ENCODE assay signal across 8 cellular contexts in the genomic region with DNA sequence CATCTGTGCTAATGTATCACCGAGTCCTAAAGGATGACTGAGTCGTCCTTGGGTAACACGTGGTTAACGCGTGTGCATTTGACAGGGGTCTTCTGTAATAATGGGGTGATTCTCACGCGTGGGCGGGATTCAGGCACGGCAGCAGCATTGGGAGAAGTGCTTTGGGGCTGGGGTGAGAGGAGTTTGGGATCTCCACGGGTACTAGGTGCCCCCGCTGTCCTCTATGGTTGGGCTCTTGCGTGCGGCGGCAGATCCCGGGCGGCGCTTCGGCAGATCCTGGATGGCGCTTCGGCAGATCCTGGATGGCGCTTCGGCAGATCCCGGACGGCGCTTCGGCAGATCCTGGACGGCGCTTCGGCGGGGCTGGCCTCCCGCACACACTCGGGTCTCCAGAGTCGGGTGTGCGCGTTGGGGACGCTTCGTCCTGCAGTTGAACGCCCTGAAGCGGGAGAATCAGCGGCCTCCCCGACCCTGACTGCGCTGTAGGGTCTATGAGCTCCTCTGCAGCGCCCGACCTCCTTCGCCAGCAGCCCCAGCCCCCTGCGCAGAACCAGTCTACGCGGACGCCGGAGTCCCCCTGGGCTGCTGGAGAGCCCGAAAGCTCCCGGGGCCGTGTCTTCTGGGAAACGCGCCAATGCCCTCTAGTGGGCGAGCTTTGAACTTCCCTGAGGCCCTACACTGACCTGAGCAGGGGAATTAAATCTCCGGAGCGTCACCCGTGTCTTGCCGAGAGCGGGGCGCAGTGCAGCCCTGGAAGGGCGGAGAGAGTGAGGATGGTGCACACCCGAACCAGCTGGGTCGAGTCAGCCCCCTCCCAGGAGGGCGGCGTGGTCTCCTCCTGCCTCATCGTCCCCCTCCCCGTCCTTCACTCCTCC. TPM values are rescaled to one million over a fixed set of nuclear protein-coding genes. Genes with fewer than 3 reads are reported as not detected.
DNase-seq lines count a peak whose midpoint lies in the region; ATAC-seq and TF ChIP-seq lines count a peak whose summit lies in the region.

No MANE protein-coding gene starts in this region.

- H3K36me3 ChIP-seq in HEK293 (ENCODE audit: control insufficient read depth in 2 of 2, insufficient read depth in 1 of 2, low read length in 2 of 2) = no peaks in the 10 kb centered on the region
- no peaks in the 10 kb centered on the region for H3K36me3 ChIP-seq in parathyroid adenoma (ENCODE audit: control insufficient read depth, insufficient read depth, low read length)
- no peaks in the 10 kb centered on the region for H3K36me3 ChIP-seq in thyroid gland

- H3K27me3 Mint-ChIP-seq in activated naive CD8-positive, alpha-beta T cell treated with anti-CD3 and anti-CD28 coated beads, Interleukin-2, amount 10 ng/mL, durations not matched to agents 7 days and 5 days = peaks cover 73% of the 10 kb centered on the region

- TF ChIP-seq POLR2A in thyroid gland (IDR thresholded peaks at IDR 0.05) = no peak

- peak overlapping the region; percentile 61 for H3K4me3 Mint-ChIP-seq in activated naive CD8-positive, alpha-beta T cell treated with anti-CD3 and anti-CD28 coated beads, Interleukin-2, amount 10 ng/mL, durations not matched to agents 7 days and 5 days

- POLR2A ChIA-PET in HEK293 (lab: Yijun Ruan, JAX) = interaction anchor here (0.8 to 1.5 kb wide), 2 partner anchors 96 to 141 kb away, joined by 4 to 10 read pairs; no protein-coding TSS in a partner anchor
- POLR2A ChIA-PET in activated naive CD8-positive, alpha-beta T cell treated with anti-CD3 and anti-CD28 coated beads, Interleukin-2, amount 10 ng/mL, durations not matched to agents 7 days and 5 days (lab: Charles Lee) = interaction anchor here (0.8 kb wide), 1 partner anchor 12 kb away, joined by 3 read pairs; no protein-coding TSS in a partner anchor

- H3K4me3 ChIP-seq in HEK293 (ENCODE audit: low read depth, low read length) = peak overlapping the region; percentile 47
- H3K4me3 ChIP-seq in parathyroid adenoma (ENCODE audit: low read depth, low read length) = peak overlapping the region; percentile 28
- H3K4me3 ChIP-seq in thyroid gland (replicated peaks in 1 of 3) = peak overlapping the region in 1 of 3 donors; percentile 17

- no peaks in the 10 kb centered on the region; the same call in 1 of the 2 replicates for H3K4me1 ChIP-seq in HEK293 (ENCODE audit: control insufficient read depth, insufficient read depth, low read length)
- no peaks in the 10 kb centered on the region for H3K4me1 ChIP-seq in parathyroid adenoma
- peaks cover 0 to 20% of the 10 kb centered on the region in 2 donors for H3K4me1 ChIP-seq in thyroid gland

- DNase-seq in DMS53 treated with DMSO at 0.1 percent for 48 hours (lab: John Stamatoyannopoulos, UW; ENCODE audit: unreplicated experiment) (peak; percentile 66), NCI-H1092 treated with DMSO at 0.1 percent for 48 hours (lab: John Stamatoyannopoulos, UW) (peak; percentile 78), SKM-1 treated with dmso at 0.1 percent for 144 hours (lab: John Stamatoyannopoulos, UW; ENCODE audit: unreplicated experiment) (peak; percentile 66), cardiac septum (ENCODE audit: low spot score) (peak; percentile 90), thyroid gland (peak; percentile 85 to 88)
- peak; percentile 85 for DNase-seq in activated naive CD8-positive, alpha-beta T cell treated with anti-CD3 and anti-CD28 coated beads, Interleukin-2, amount 10 ng/mL, durations not matched to agents 7 days and 5 days

- H3K4me2 ChIP-seq in parathyroid adenoma (ENCODE audit: low read length) = peak overlapping the region; percentile 75

- H3K4me1 Mint-ChIP-seq in activated naive CD8-positive, alpha-beta T cell treated with anti-CD3 and anti-CD28 coated beads, Interleukin-2, amount 10 ng/mL, durations not matched to agents 7 days and 5 days = peaks cover 8% of the 10 kb centered on the region

- 9% methylated on average over 23 to 50 of the region's 69 CpGs for WGBS in thyroid gland, 2 donors

- H3K9ac ChIP-seq in parathyroid adenoma = no peak overlapping the region

- H3K36me3 Mint-ChIP-seq in activated naive CD8-positive, alpha-beta T cell treated with anti-CD3 and anti-CD28 coated beads, Interleukin-2, amount 10 ng/mL, durations not matched to agents 7 days and 5 days = no peaks in the 10 kb centered on the region

- H2AFZ ChIP-seq in parathyroid adenoma = peak overlapping the region; percentile 85

- ATAC-seq in activated naive CD8-positive, alpha-beta T cell treated with anti-CD3 and anti-CD28 coated beads, Interleukin-2, amount 10 ng/mL, durations not matched to agents 7 days and 5 days (ENCODE audit: low read depth) = peak; percentile 99

- intact Hi-C loops in cardiac septum (cut with DNase I) = loop anchor here (2.0 to 5.0 kb wide), 3 partner anchors 46 to 143 kb away; no protein-coding TSS in a partner anchor
- intact Hi-C loops in thyroid gland (cut with DNase I) = loop anchor here (5.0 kb wide), 1 partner anchor 141 kb away; no protein-coding TSS in a partner anchor

- H3K9me3 Mint-ChIP-seq in activated naive CD8-positive, alpha-beta T cell treated with anti-CD3 and anti-CD28 coated beads, Interleukin-2, amount 10 ng/mL, durations not matched to agents 7 days and 5 days = no peaks in the 10 kb centered on the region

- H3K9me3 ChIP-seq in HEK293 (ENCODE audit: control insufficient read depth, insufficient read depth, low read depth, low read length) (no peaks in the 10 kb centered on the region), parathyroid adenoma (ENCODE audit: control insufficient read depth, low read length) (no peaks in the 10 kb centered on the region), thyroid gland (no peaks in the 10 kb centered on the region)

- H3K27ac ChIP-seq in HEK293 (ENCODE audit: extremely low read depth, low read depth, low read length) = no peak overlapping the region
- H3K27ac ChIP-seq in parathyroid adenoma = no peak overlapping the region
- H3K27ac ChIP-seq in thyroid gland = no peak overlapping the region

- CTCF ChIA-PET in HEK293 (lab: Yijun Ruan, JAX) = interaction anchor here (0.6 to 4.7 kb wide), 38 partner anchors 8 to 691 kb away, joined by 3 to 85 read pairs (median 4); a partner anchor contains a TSS

- H3K27me3 ChIP-seq in parathyroid adenoma (ENCODE audit: control insufficient read depth, insufficient read depth, low read length) = no peaks in the 10 kb centered on the region
- no peaks in the 10 kb centered on the region for H3K27me3 ChIP-seq in thyroid gland

- no peak overlapping the region for H3K27ac Mint-ChIP-seq in activated naive CD8-positive, alpha-beta T cell treated with anti-CD3 and anti-CD28 coated beads, Interleukin-2, amount 10 ng/mL, durations not matched to agents 7 days and 5 days

- TF ChIP-seq CTCF in HEK293 (tag by site-specific recombination; IDR thresholded peaks at IDR 0.05) (peak; percentile 77), parathyroid adenoma (IDR thresholded peaks at IDR 0.05) (peak; percentile 91), thyroid gland (IDR thresholded peaks at IDR 0.05) (peak; percentile 63 to 94 (median 80))

- no peaks in the 10 kb centered on the region for H3K79me2 ChIP-seq in parathyroid adenoma

TF ChIP-seq in HEK293, 187 proteins besides CTCF, POLR2A, EP300 and RAD21 (continues in another document):
- TF ChIP-seq, protein P1, sequence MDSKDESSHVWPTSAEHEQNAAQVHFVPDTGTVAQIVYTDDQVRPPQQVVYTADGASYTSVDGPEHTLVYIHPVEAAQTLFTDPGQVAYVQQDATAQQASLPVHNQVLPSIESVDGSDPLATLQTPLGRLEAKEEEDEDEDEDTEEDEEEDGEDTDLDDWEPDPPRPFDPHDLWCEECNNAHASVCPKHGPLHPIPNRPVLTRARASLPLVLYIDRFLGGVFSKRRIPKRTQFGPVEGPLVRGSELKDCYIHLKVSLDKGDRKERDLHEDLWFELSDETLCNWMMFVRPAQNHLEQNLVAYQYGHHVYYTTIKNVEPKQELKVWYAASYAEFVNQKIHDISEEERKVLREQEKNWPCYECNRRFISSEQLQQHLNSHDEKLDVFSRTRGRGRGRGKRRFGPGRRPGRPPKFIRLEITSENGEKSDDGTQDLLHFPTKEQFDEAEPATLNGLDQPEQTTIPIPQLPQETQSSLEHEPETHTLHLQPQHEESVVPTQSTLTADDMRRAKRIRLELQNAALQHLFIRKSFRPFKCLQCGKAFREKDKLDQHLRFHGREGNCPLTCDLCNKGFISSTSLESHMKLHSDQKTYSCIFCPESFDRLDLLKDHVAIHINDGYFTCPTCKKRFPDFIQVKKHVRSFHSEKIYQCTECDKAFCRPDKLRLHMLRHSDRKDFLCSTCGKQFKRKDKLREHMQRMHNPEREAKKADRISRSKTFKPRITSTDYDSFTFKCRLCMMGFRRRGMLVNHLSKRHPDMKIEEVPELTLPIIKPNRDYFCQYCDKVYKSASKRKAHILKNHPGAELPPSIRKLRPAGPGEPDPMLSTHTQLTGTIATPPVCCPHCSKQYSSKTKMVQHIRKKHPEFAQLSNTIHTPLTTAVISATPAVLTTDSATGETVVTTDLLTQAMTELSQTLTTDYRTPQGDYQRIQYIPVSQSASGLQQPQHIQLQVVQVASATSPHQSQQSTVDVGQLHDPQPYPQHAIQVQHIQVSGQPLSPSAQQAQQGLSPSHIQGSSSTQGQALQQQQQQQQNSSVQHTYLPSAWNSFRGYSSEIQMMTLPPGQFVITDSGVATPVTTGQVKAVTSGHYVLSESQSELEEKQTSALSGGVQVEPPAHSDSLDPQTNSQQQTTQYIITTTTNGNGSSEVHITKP (tag by site-specific recombination; IDR thresholded peaks at IDR 0.05) = peak; percentile 44; the same call in 1 of the 2 replicates
- TF ChIP-seq, protein P2, sequence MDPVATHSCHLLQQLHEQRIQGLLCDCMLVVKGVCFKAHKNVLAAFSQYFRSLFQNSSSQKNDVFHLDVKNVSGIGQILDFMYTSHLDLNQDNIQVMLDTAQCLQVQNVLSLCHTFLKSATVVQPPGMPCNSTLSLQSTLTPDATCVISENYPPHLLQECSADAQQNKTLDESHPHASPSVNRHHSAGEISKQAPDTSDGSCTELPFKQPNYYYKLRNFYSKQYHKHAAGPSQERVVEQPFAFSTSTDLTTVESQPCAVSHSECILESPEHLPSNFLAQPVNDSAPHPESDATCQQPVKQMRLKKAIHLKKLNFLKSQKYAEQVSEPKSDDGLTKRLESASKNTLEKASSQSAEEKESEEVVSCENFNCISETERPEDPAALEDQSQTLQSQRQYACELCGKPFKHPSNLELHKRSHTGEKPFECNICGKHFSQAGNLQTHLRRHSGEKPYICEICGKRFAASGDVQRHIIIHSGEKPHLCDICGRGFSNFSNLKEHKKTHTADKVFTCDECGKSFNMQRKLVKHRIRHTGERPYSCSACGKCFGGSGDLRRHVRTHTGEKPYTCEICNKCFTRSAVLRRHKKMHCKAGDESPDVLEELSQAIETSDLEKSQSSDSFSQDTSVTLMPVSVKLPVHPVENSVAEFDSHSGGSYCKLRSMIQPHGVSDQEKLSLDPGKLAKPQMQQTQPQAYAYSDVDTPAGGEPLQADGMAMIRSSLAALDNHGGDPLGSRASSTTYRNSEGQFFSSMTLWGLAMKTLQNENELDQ (tag by site-specific recombination; IDR thresholded peaks at IDR 0.05; ENCODE audit: low read depth) = no peak
- peak; percentile 94 for TF ChIP-seq ZNF777 (tag by site-specific recombination; IDR thresholded peaks at IDR 0.05; ENCODE audit: borderline replicate concordance)

RNA-seq across cellular contexts. Expression of a gene that starts 48.1 kb away (rescaled TPM):
- total RNA-seq in activated naive CD8-positive, alpha-beta T cell treated with anti-CD3 and anti-CD28 coated beads, Interleukin-2, amount 10 ng/mL, durations not matched to agents 7 days and 5 days = under 1 TPM in 1 of 2 experiments, not detected in 1; 0.25 TPM
- total RNA-seq in cardiac septum = 3.6 TPM
- total RNA-seq in thyroid gland = 1 to 10 TPM in 2 of 4 donors, under 1 TPM in 2; 0.46 to 2.7 (median 1.1) TPM
